1 cellular context compared by ENCODE assay signal in genomic region chr9:130980526-130980925, GRCh38.
TF ChIP-seq lines count a peak whose summit lies in the region.

No MANE protein-coding gene starts in this region.

TF ChIP-seq in K562, 482 proteins besides CTCF, POLR2A, EP300 and RAD21:
- no peak for TF ChIP-seq TRIM25 (IDR thresholded peaks at IDR 0.05; ENCODE audit: borderline replicate concordance)
- no peak for TF ChIP-seq TAF9B (IDR thresholded peaks at IDR 0.05; ENCODE audit: partially characterized antibody)
- no peak for TF ChIP-seq ZNF41 (CRISPR knock-in tag; conservative IDR thresholded peaks at IDR 0.05)
- TF ChIP-seq PCBP1 (IDR thresholded peaks at IDR 0.05; ENCODE audit: low read depth, low read length, poor library complexity, severe bottlenecking): no peak
- TF ChIP-seq SAFB2 (IDR thresholded peaks at IDR 0.05; ENCODE audit: borderline replicate concordance, low read depth, low read length, severe bottlenecking): no peak
- TF ChIP-seq CREB5 (CRISPR knock-in tag; IDR thresholded peaks at IDR 0.05): no peak
- TF ChIP-seq SIN3B (IDR thresholded peaks at IDR 0.05; ENCODE audit: low read depth): no peak
- no peak for TF ChIP-seq GATA2 (CRISPR knock-in tag; IDR thresholded peaks at IDR 0.05)
- no peak for TF ChIP-seq TCF3 (CRISPR knock-in tag; IDR thresholded peaks at IDR 0.05)
